In the genomic region with DNA sequence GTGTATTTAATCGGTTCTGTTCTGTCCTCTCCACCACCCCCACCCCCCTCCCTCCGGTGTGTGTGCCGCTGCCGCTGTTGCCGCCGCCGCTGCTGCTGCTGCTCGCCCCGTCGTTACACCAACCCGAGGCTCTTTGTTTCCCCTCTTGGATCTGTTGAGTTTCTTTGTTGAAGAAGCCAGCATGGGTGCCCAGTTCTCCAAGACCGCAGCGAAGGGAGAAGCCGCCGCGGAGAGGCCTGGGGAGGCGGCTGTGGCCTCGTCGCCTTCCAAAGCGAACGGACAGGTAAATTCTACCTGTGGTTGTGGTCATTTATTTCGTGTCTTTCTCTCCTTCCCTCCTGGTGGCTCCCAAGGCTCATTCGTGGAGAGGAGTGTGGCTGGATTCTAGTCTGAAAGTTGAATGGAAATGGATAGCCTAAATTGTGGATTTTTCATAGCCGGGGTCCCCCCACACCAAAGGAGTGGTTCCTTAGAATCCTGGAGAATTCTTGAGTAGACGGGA, we compare ENCODE assay signal across 7 cellular contexts. TPM values are rescaled to one million over a fixed set of nuclear protein-coding genes. Genes with fewer than 3 reads are reported as not detected.
DNase-seq lines count a peak whose midpoint lies in the region; ATAC-seq and TF ChIP-seq lines count a peak whose summit lies in the region.

No MANE protein-coding gene starts in this region.

- TF ChIP-seq CTCF in choroid plexus epithelial cell (conservative IDR thresholded peaks at IDR 0.05; ENCODE audit: low read depth, low read length) (no peak), lower lobe of right lung (IDR thresholded peaks at IDR 0.05) (no peak)

- H3K4me3 ChIP-seq in MG63 (peak overlapping the region; percentile 96), choroid plexus epithelial cell (ENCODE audit: low read depth, low read length) (peak overlapping the region; percentile 99), lower lobe of right lung (peak overlapping the region; percentile 82)

- H3K27me3 ChIP-seq in MG63: no peaks in the 10 kb centered on the region
- H3K27me3 ChIP-seq in lower lobe of right lung (ENCODE audit: low read depth): peaks cover 10% of the 10 kb centered on the region

- H3K9me3 ChIP-seq in MG63: no peaks in the 10 kb centered on the region
- no peaks in the 10 kb centered on the region for H3K9me3 ChIP-seq in lower lobe of right lung

- intact Hi-C loops in lower lobe of right lung (cut with DNase I): loop anchor here (5.0 kb wide), 1 partner anchor 550 kb away; no protein-coding TSS in a partner anchor

- H3K27ac ChIP-seq in lower lobe of right lung: peak overlapping the region; percentile 94

- H3K36me3 ChIP-seq in MG63 (peaks cover 18% of the 10 kb centered on the region), lower lobe of right lung (no peaks in the 10 kb centered on the region)

- DNase-seq in G401 (ENCODE audit: low spot score) (peak; percentile 35), MG63 (peak; percentile 11), choroid plexus epithelial cell (ENCODE audit: low read depth) (peak; percentile 41), lower lobe of right lung (peak; percentile 51), RKO (ENCODE audit: low spot score) (no peak)

- peaks cover 31% of the 10 kb centered on the region for H3K4me1 ChIP-seq in lower lobe of right lung

- ATAC-seq in lower lobe of right lung (peak in 1 of 2 donors; percentile 7), GM21717 (IDR thresholded peaks at IDR 0.05; ENCODE audit: unreplicated experiment) (no peak), GM21825 (IDR thresholded peaks at IDR 0.05; ENCODE audit: unreplicated experiment) (no peak)

- in situ Hi-C loops in G401 (cut with HindIII; ENCODE audit: low sequenced_read_pairs): no loop called here

RNA-seq across cellular contexts. Expression of gene MARCKS, which starts 0.5 kb away (rescaled TPM):
- not detected in 2 replicates for total RNA-seq in G401 (2014; rRNA removed; shearing (Covaris generic))
- total RNA-seq in MG63 (2014; rRNA removed; shearing (Covaris generic); ENCODE audit: low replicate concordance): 70.3 and 78.1 TPM in 2 replicates
- total RNA-seq in lower lobe of right lung: 62.1 TPM

Comparison
In these comparisons a context has a peak if more than half of its experiments do, and no peak if none do; other contexts are left out.
1. RNA of gene MARCKS, which starts 0.5 kb away (total RNA-seq): 70.3 to 78.1 TPM in MG63 and 62.1 TPM in lower lobe of right lung (single experiment); not detected in G401; every median in the first group is over 10 times any median in the second.
2. Peak in every context shown above with its lines, with median percentiles within 50 percentile points of each other: H3K4me3 ChIP-seq.